ENCODE assay signal across 10 cellular contexts in the genomic region with DNA sequence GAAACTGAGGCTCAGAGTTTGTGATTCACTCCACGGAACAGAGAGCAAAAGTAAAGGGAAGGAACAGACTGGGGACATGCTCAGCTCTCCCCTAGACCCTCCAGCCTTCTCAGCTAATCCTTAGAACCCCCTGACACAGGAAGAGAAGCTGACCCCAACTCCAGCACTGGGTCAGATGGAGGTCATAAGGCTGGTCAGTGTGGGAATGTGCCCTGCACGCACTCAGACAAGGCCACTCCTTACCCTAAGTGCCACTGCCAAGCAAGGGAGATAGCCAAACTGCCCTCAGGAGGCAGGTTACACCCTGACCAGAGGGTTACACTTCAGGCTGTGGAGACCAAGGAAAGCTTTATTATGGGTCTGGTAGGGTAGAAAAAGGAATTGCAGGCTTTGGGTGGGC. TPM values are rescaled to one million over a fixed set of nuclear protein-coding genes. Genes with fewer than 3 reads are reported as not detected.
DNase-seq lines count a peak whose midpoint lies in the region; ATAC-seq, FAIRE-seq and TF ChIP-seq lines count a peak whose summit lies in the region.
"Had no signal": no experiment of that assay in that cellular context is flagged by ENCODE, and none has a peak within 500 bp of the region (broad histone marks: within the 10 kb centered on the region; RNA-seq: fewer than 3 reads in every experiment).

No MANE protein-coding gene starts in this region.

- FAIRE-seq in keratinocyte (lab: Jason Lieb, UNC): no peak

- H3K9me3 ChIP-seq in adipocyte (ENCODE audit: control insufficient read depth, low read length) (no peaks in the 10 kb centered on the region), keratinocyte (ENCODE audit: control insufficient read depth, low read depth, low read length) (no peaks in the 10 kb centered on the region), tibial nerve (no peaks in the 10 kb centered on the region)

- peaks cover 6% of the 10 kb centered on the region for H3K27me3 Mint-ChIP-seq in activated T-cell treated with anti-CD3 and anti-CD28 coated beads, Interleukin-2, amount 50 U/mL, for 72 hours (ENCODE audit: low read depth)

- 54 to 64% methylated on average over 2 of the region's 2 CpGs for WGBS in tibial nerve, 2 donors

- H2AFZ ChIP-seq in keratinocyte (ENCODE audit: control insufficient read depth, low read length): no peak overlapping the region

- H3K9ac ChIP-seq in adipocyte (ENCODE audit: low read length) (peak overlapping the region; percentile 100), keratinocyte (ENCODE audit: control insufficient read depth, extremely low read depth, insufficient read depth, low read length) (peak overlapping the region; percentile 100)

- peak overlapping the region; percentile 98 for H3K27ac Mint-ChIP-seq in activated T-cell treated with anti-CD3 and anti-CD28 coated beads, Interleukin-2, amount 50 U/mL, for 72 hours

- no peak for ATAC-seq in activated T-cell treated with anti-CD3 and anti-CD28 coated beads, Interleukin-2, amount 50 U/mL, for 72 hours (replicated peaks in 1 of 2)
- ATAC-seq in GM19452 (IDR thresholded peaks at IDR 0.05; ENCODE audit: unreplicated experiment): no peak

- peak overlapping the region; percentile 90 for H3K27ac ChIP-seq in keratinocyte (ENCODE audit: control insufficient read depth, insufficient read depth, low read length)
- peak overlapping the region in 3 of 4 donors; percentile 82 to 94 (median 90) for H3K27ac ChIP-seq in tibial nerve

- H3K4me3 ChIP-seq in adipocyte (ENCODE audit: low read length) (peak overlapping the region; percentile 99), keratinocyte (ENCODE audit: control insufficient read depth in 2 of 3, extremely low read depth in 1 of 3, insufficient read depth in 2 of 3, low read depth in 1 of 3, low read length in 3 of 3) (peak overlapping the region; percentile 79 to 100 (median 99)), tibial nerve (peak overlapping the region in 3 of 4 donors; percentile 69 to 91 (median 86))

- peaks cover 32% of the 10 kb centered on the region for H3K36me3 ChIP-seq in adipocyte (ENCODE audit: control insufficient read depth, insufficient read depth, low read length, severe bottlenecking)
- H3K36me3 ChIP-seq in keratinocyte (ENCODE audit: control insufficient read depth in 2 of 2, extremely low read depth in 1 of 2, insufficient read depth in 2 of 2, low read length in 2 of 2): peaks cover 23 to 35% of the 10 kb centered on the region in 2 experiments
- H3K36me3 ChIP-seq in tibial nerve: peaks cover 0 to 49% (median 6%) of the 10 kb centered on the region in 3 donors

- peaks cover 3% of the 10 kb centered on the region for H3K9me1 ChIP-seq in keratinocyte (ENCODE audit: control insufficient read depth, extremely low read depth, insufficient read depth, low read length)

- H3K4me3 Mint-ChIP-seq in activated T-cell treated with anti-CD3 and anti-CD28 coated beads, Interleukin-2, amount 50 U/mL, for 72 hours: peak overlapping the region; percentile 97 to 100

- H3K4me2 ChIP-seq in keratinocyte (ENCODE audit: control insufficient read depth, extremely low read depth, insufficient read depth, low read depth, low read length): peak overlapping the region; percentile 99

- H3K36me3 Mint-ChIP-seq in activated T-cell treated with anti-CD3 and anti-CD28 coated beads, Interleukin-2, amount 50 U/mL, for 72 hours (ENCODE audit: insufficient read depth in 2 of 2): peaks cover 16 to 20% of the 10 kb centered on the region in 2 donors

- peaks cover 37% of the 10 kb centered on the region for H3K4me1 Mint-ChIP-seq in activated T-cell treated with anti-CD3 and anti-CD28 coated beads, Interleukin-2, amount 50 U/mL, for 72 hours (ENCODE audit: low read depth)

- no peaks in the 10 kb centered on the region for H3K9me3 Mint-ChIP-seq in activated T-cell treated with anti-CD3 and anti-CD28 coated beads, Interleukin-2, amount 50 U/mL, for 72 hours

- peaks cover 32% of the 10 kb centered on the region for H3K79me2 ChIP-seq in keratinocyte (ENCODE audit: control insufficient read depth, insufficient read depth, low read length)

- dilution Hi-C loops in keratinocyte (cut with MboI; ENCODE audit: extremely low pct_ligation_motif_present, low sequenced_read_pairs): no loop called here

- no peak for TF ChIP-seq CTCF in keratinocyte (optimal IDR thresholded peaks at IDR 0.05 in 1 of 3, IDR thresholded peaks at IDR 0.05 in 1 of 3, conservative IDR thresholded peaks at IDR 0.05 in 1 of 3; ENCODE audit: extremely low read depth in 1 of 3, insufficient read depth in 2 of 3, low read length in 3 of 3)
- no peak for TF ChIP-seq CTCF in tibial nerve (IDR thresholded peaks at IDR 0.05)

- H3K4me1 ChIP-seq in adipocyte (ENCODE audit: control insufficient read depth, insufficient read depth, low read length): peaks cover 31% of the 10 kb centered on the region
- H3K4me1 ChIP-seq in keratinocyte (ENCODE audit: control insufficient read depth, extremely low read depth, insufficient read depth, low read length): peaks cover 25% of the 10 kb centered on the region
- H3K4me1 ChIP-seq in tibial nerve: peaks cover 0 to 46% (median 18%) of the 10 kb centered on the region in 4 donors

- no peak for TF ChIP-seq POLR2A in tibial nerve (IDR thresholded peaks at IDR 0.05)

- TF ChIP-seq EP300 in tibial nerve (IDR thresholded peaks at IDR 0.05): no peak

- peaks cover 9% of the 10 kb centered on the region for H4K20me1 ChIP-seq in keratinocyte (ENCODE audit: control insufficient read depth, extremely low read depth, insufficient read depth, low read length)

- DNase-seq in activated T-cell treated with anti-CD3 and anti-CD28 coated beads, Interleukin-2, amount 50 U/mL, for 72 hours: no peak
- no peak for DNase-seq in activated T-cell treated with anti-CD3 and anti-CD28 coated beads, Interleukin-2, amount 50 U/mL, for 48 hours
- DNase-seq in adipocyte (ENCODE audit: low read depth) (no peak), keratinocyte (ENCODE audit: low read depth, low spot score) (no peak), tibial nerve (ENCODE audit: low spot score in 2 of 2) (no peak), NCI-H1092 treated with DMSO at 0.1 percent for 48 hours (lab: John Stamatoyannopoulos, UW) (no peak), anterior cingulate cortex (lab: John Stamatoyannopoulos, UW) (no peak)
- DNase-seq: DMS 273 treated with DMSO at 0.1 percent for 48 hours, midbrain had no signal

- H3K27me3 ChIP-seq in adipocyte (replicated peaks; ENCODE audit: control insufficient read depth, insufficient read depth, low read length) (peaks cover 4% of the 10 kb centered on the region), keratinocyte (ENCODE audit: control insufficient read depth, extremely low read depth, insufficient read depth, low read length) (no peaks in the 10 kb centered on the region), tibial nerve (no peaks in the 10 kb centered on the region)

RNA-seq across cellular contexts. Expression of a gene that starts 1.2 kb away (rescaled TPM):
- 1,000 to 10,000 TPM; 1,676 to 1,838 TPM for total RNA-seq in activated T-cell treated with anti-CD3 and anti-CD28 coated beads, Interleukin-2, amount 50 U/mL, for 72 hours
- 1,648 to 2,317 TPM (median 2,262 TPM) in 3 replicates for polyA plus RNA-seq in keratinocyte
- 230 TPM for polyA plus RNA-seq in keratinocyte (2011; ENCODE audit: low read depth)
- polyA plus RNA-seq in keratinocyte (2011; cell fraction: cytosol; rRNA removed): 2,612 and 3,378 TPM in 2 replicates
- 709 and 840 TPM in 2 replicates for polyA plus RNA-seq in keratinocyte (2011; cell fraction: nucleus; rRNA removed)
- polyA plus RNA-seq in keratinocyte (2012; ENCODE audit: low replicate concordance): 2,251 and 2,683 TPM in 2 replicates
- polyA minus RNA-seq in keratinocyte: 629 to 1,712 TPM (median 1,279 TPM) in 3 replicates
- polyA minus RNA-seq in keratinocyte (2011; cell fraction: cytosol; rRNA and poly(A)+ RNA removed): 1,741 TPM
- polyA minus RNA-seq in keratinocyte (2011; cell fraction: nucleus; rRNA and poly(A)+ RNA removed): 213 and 241 TPM in 2 replicates
- total RNA-seq in tibial nerve: 1,000 to 10,000 TPM in 3 of 4 donors, 100 to 1,000 TPM in 1; 809 to 1,472 (median 1,336) TPM

RNA-seq across cellular contexts. Expression of a gene that starts 11.2 kb away (rescaled TPM):
- 10 to 100 TPM; 30.2 to 42.4 TPM for total RNA-seq in activated T-cell treated with anti-CD3 and anti-CD28 coated beads, Interleukin-2, amount 50 U/mL, for 72 hours
- 71.8 to 91.8 TPM (median 76.6 TPM) in 3 replicates for polyA plus RNA-seq in keratinocyte
- polyA plus RNA-seq in keratinocyte (2011; ENCODE audit: low read depth): 18.5 TPM
- polyA plus RNA-seq in keratinocyte (2011; cell fraction: cytosol; rRNA removed): 78.8 and 120 TPM in 2 replicates
- polyA plus RNA-seq in keratinocyte (2011; cell fraction: nucleus; rRNA removed): 100 and 133 TPM in 2 replicates
- 69.1 and 86.6 TPM in 2 replicates for polyA plus RNA-seq in keratinocyte (2012; ENCODE audit: low replicate concordance)
- 89.2 to 310 TPM (median 100 TPM) in 3 replicates for polyA minus RNA-seq in keratinocyte
- 154 TPM for polyA minus RNA-seq in keratinocyte (2011; cell fraction: cytosol; rRNA and poly(A)+ RNA removed)
- 37.4 and 52.6 TPM in 2 replicates for polyA minus RNA-seq in keratinocyte (2011; cell fraction: nucleus; rRNA and poly(A)+ RNA removed)
- 10 to 100 TPM; 32.2 to 61.0 (median 45.6) TPM for total RNA-seq in tibial nerve

RNA-seq across cellular contexts. Expression of a gene that starts 19.7 kb away (rescaled TPM):
- total RNA-seq in activated T-cell treated with anti-CD3 and anti-CD28 coated beads, Interleukin-2, amount 50 U/mL, for 72 hours: 1 to 10 TPM; 6.6 to 8.9 TPM
- 6.9 to 10.6 TPM (median 7.5 TPM) in 3 replicates for polyA plus RNA-seq in keratinocyte
- not detected for polyA plus RNA-seq in keratinocyte (2011; ENCODE audit: low read depth)
- 7.1 and 12.4 TPM in 2 replicates for polyA plus RNA-seq in keratinocyte (2011; cell fraction: cytosol; rRNA removed)
- 4.0 and 5.9 TPM in 2 replicates for polyA plus RNA-seq in keratinocyte (2011; cell fraction: nucleus; rRNA removed)
- polyA plus RNA-seq in keratinocyte (2012; ENCODE audit: low replicate concordance): 2.2 and 8.6 TPM in 2 replicates
- polyA minus RNA-seq in keratinocyte: 3.0 to 10.1 TPM (median 4.1 TPM) in 3 replicates
- polyA minus RNA-seq in keratinocyte (2011; cell fraction: cytosol; rRNA and poly(A)+ RNA removed): 10.0 TPM
- polyA minus RNA-seq in keratinocyte (2011; cell fraction: nucleus; rRNA and poly(A)+ RNA removed): 0.62 and 2.7 TPM in 2 replicates
- total RNA-seq in tibial nerve: 10 to 100 TPM; 20.1 to 52.7 (median 22.6) TPM

RNA-seq across cellular contexts. Expression of a gene that starts 20.7 kb away (rescaled TPM):
- total RNA-seq in activated T-cell treated with anti-CD3 and anti-CD28 coated beads, Interleukin-2, amount 50 U/mL, for 72 hours: 10 to 100 TPM; 52.5 to 54.6 TPM
- polyA plus RNA-seq in keratinocyte: 32.8 to 57.2 TPM (median 34.7 TPM) in 3 replicates
- 8.3 TPM for polyA plus RNA-seq in keratinocyte (2011; ENCODE audit: low read depth)
- polyA plus RNA-seq in keratinocyte (2011; cell fraction: cytosol; rRNA removed): 40.0 and 45.9 TPM in 2 replicates
- 23.1 and 27.2 TPM in 2 replicates for polyA plus RNA-seq in keratinocyte (2011; cell fraction: nucleus; rRNA removed)
- 28.0 and 31.3 TPM in 2 replicates for polyA plus RNA-seq in keratinocyte (2012; ENCODE audit: low replicate concordance)
- 36.1 to 50.6 TPM (median 42.4 TPM) in 3 replicates for polyA minus RNA-seq in keratinocyte
- 44.9 TPM for polyA minus RNA-seq in keratinocyte (2011; cell fraction: cytosol; rRNA and poly(A)+ RNA removed)
- 10.8 and 15.4 TPM in 2 replicates for polyA minus RNA-seq in keratinocyte (2011; cell fraction: nucleus; rRNA and poly(A)+ RNA removed)
- total RNA-seq in tibial nerve: 10 to 100 TPM; 37.5 to 61.4 (median 50.0) TPM

RNA-seq across cellular contexts. Expression of a gene that starts 27.3 kb away (rescaled TPM):
- 10 to 100 TPM; 23.3 to 27.4 TPM for total RNA-seq in activated T-cell treated with anti-CD3 and anti-CD28 coated beads, Interleukin-2, amount 50 U/mL, for 72 hours
- polyA plus RNA-seq in keratinocyte: 25.2 to 48.7 TPM (median 35.0 TPM) in 3 replicates
- polyA plus RNA-seq in keratinocyte (2011; ENCODE audit: low read depth): 12.1 TPM
- polyA plus RNA-seq in keratinocyte (2011; cell fraction: cytosol; rRNA removed): 36.7 and 63.1 TPM in 2 replicates
- 46.9 and 68.3 TPM in 2 replicates for polyA plus RNA-seq in keratinocyte (2011; cell fraction: nucleus; rRNA removed)
- polyA plus RNA-seq in keratinocyte (2012; ENCODE audit: low replicate concordance): 28.2 and 37.6 TPM in 2 replicates
- polyA minus RNA-seq in keratinocyte: 30.8 to 67.1 TPM (median 45.1 TPM) in 3 replicates
- polyA minus RNA-seq in keratinocyte (2011; cell fraction: cytosol; rRNA and poly(A)+ RNA removed): 59.7 TPM
- 13.2 and 15.2 TPM in 2 replicates for polyA minus RNA-seq in keratinocyte (2011; cell fraction: nucleus; rRNA and poly(A)+ RNA removed)
- total RNA-seq in tibial nerve: 1,000 to 10,000 TPM in 2 of 4 donors, 100 to 1,000 TPM in 2; 838 to 1,216 (median 1,000) TPM
